In the genomic region with DNA sequence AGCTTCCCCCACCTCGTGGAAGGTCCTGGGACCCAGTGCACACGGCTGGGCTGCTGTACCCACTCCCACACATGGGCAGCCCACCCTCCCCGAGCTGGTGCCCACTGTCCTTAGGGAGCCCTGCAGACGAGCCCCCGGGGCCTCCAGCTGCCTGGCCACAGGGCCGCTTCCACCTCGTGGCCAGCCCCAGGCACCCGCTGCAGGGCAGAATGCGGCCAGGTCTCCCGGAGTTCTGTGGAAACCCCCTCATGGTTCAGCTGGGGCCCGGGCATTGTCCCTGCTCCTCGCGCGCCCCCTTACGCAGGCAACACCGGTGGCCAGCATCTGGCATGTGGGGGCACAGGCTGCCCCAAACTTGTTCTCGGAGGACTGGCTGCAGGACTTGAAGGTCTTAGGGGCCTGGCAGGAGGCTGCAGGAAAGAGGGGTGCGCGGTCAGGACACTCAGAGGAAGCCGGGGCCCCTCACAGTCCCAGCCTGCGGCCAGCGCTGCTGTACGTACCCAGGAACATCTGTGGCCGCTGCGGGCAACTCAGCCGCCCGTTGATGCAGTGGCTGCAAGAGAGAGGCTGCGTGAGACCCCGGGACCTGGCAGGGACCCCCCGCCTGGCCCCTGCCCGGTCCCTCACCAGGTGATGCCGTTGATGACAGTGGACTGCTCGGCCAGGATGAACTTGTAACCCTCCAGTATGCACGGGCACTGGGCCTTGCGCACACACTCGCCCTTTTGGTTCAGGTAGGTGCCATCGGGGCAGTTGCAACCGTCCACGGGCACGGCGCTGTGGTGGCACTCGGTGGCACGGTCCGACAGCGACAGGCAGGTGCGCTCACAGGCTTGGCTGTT, we compare ENCODE assay signal across 33 cellular contexts. TPM values are rescaled to one million over a fixed set of nuclear protein-coding genes. Genes with fewer than 3 reads are reported as not detected.
"Had no signal": no experiment of that assay in that cellular context is flagged by ENCODE, and none has a peak within 500 bp of the region (broad histone marks: within the 10 kb centered on the region; RNA-seq: fewer than 3 reads in every experiment).

No MANE protein-coding gene starts in this region.

- H3K36me3 ChIP-seq: adrenal gland, ascending aorta, cardiac muscle cell had no signal

- H3K27me3 ChIP-seq: adrenal gland, ascending aorta, cardiac muscle cell had no signal

- H3K4me1 ChIP-seq: adrenal gland, ascending aorta had no signal

- DNase-seq: activated B cell treated with CpG ODN at 0.5 μM for 24 hours; activated CD4-positive, alpha-beta memory T cell treated with anti-CD3 and anti-CD28 coated beads for 36 hours; activated CD4-positive, alpha-beta T cell treated with anti-CD3 and anti-CD28 coated beads for 4 hours; activated CD4-positive, alpha-beta T cell treated with anti-CD3 and anti-CD28 coated beads, Interleukin-2, amount 10 ng/mL, durations not matched to agents 24 days and 14 days; activated CD4-positive, alpha-beta T cell treated with anti-CD3 and anti-CD28 coated beads, Interleukin-2, amount 50 U/mL, for 1 hour; activated CD4-positive, alpha-beta T cell treated with anti-CD3 and anti-CD28 coated beads, Interleukin-2, amount 50 U/mL, for 4 hours; activated CD4-positive, CD25-positive, alpha-beta regulatory T cell treated with anti-CD3 and anti-CD28 coated beads, Interleukin-2, amount 50 U/mL, for 72 hours; activated CD8-positive, alpha-beta memory T cell treated with anti-CD3 and anti-CD28 coated beads, Interleukin-2, amount 50 U/mL, for 4 hours; activated CD8-positive, alpha-beta T cell treated with anti-CD3 and anti-CD28 coated beads for 36 hours; activated effector memory CD4-positive, alpha-beta T cell treated with anti-CD3 and anti-CD28 coated beads, Interleukin-2, amount 50 U/mL, for 16 hours; activated gamma-delta T cell treated with Interleukin-2 at 50 U/mL for 16 hours; activated naive CD4-positive, alpha-beta T cell; activated naive CD4-positive, alpha-beta T cell treated with anti-CD3 and anti-CD28 coated beads for 36 hours; activated naive CD4-positive, alpha-beta T cell treated with anti-CD3 and anti-CD28 coated beads, Interleukin-2, amount 50 U/mL, for 16 hours; activated naive CD8-positive, alpha-beta T cell treated with anti-CD3 and anti-CD28 coated beads for 36 hours; activated T-cell treated with anti-CD3 and anti-CD28 coated beads for 4 hours; activated T-cell treated with anti-CD3 and anti-CD28 coated beads, Interleukin-2, amount 50 U/mL, for 1 hour; activated T-cell treated with anti-CD3 and anti-CD28 coated beads, Interleukin-2, amount 50 U/mL, for 4 hours; activated T-cell treated with anti-CD3 and anti-CD28 coated beads, Interleukin-2, amount 50 U/mL, for 72 hours; adrenal gland; amniotic stem cell; cerebellar nuclear complex; T-helper 1 cell; T-helper 2 cell; T-helper 9 cell had no signal

- ATAC-seq: activated CD8-positive, alpha-beta T cell treated with anti-CD3 and anti-CD28 coated beads for 36 hours; activated naive CD4-positive, alpha-beta T cell treated with anti-CD3 and anti-CD28 coated beads, Interleukin-2, amount 50 U/mL, for 72 hours; activated T-cell treated with anti-CD3 and anti-CD28 coated beads, Interleukin-2, amount 50 U/mL, for 4 hours; activated T-cell treated with anti-CD3 and anti-CD28 coated beads, Interleukin-2, amount 50 U/mL, for 72 hours; activated T-helper 17 cell treated with anti-CD3 and anti-CD28 coated beads, Interleukin-2, amount 50 U/mL, for 72 hours had no signal

- H3K27ac ChIP-seq: adrenal gland, ascending aorta, cardiac muscle cell, VCaP had no signal

- H3K4me3 ChIP-seq: adrenal gland, ascending aorta, cardiac muscle cell had no signal

- H3K9me3 ChIP-seq: adrenal gland, ascending aorta had no signal

RNA-seq across cellular contexts. Expression of gene MUC6, which starts 9.7 kb away (rescaled TPM):
- total RNA-seq: activated B cell treated with CpG ODN at 0.5 μM for 24 hours; activated CD4-positive, alpha-beta memory T cell treated with anti-CD3 and anti-CD28 coated beads for 36 hours; activated CD4-positive, alpha-beta T cell treated with anti-CD3 and anti-CD28 coated beads, Interleukin-2, amount 10 ng/mL, durations not matched to agents 24 days and 14 days; activated CD8-positive, alpha-beta memory T cell treated with anti-CD3 and anti-CD28 coated beads for 36 hours; activated CD8-positive, alpha-beta T cell treated with anti-CD3 and anti-CD28 coated beads for 36 hours; activated naive CD4-positive, alpha-beta T cell treated with anti-CD3 and anti-CD28 coated beads for 36 hours; activated naive CD4-positive, alpha-beta T cell treated with anti-CD3 and anti-CD28 coated beads, Interleukin-2, amount 50 U/mL, for 72 hours; activated naive CD8-positive, alpha-beta T cell treated with anti-CD3 and anti-CD28 coated beads for 36 hours; activated T-cell treated with anti-CD3 and anti-CD28 coated beads, Interleukin-2, amount 50 U/mL, for 72 hours; activated T-helper 1 cell treated with anti-CD3 and anti-CD28 coated beads, Interleukin-12 subunit alpha, Interleukin-12 subunit beta, Interleukin-2, Interleukin-4 antibody, amounts not matched to agents 30 ng/mL and 10 ng/mL and 1 ng/mL, durations not matched to agents 14 hours and 24 hours and 36 hours; activated T-helper 17 cell treated with anti-CD3 and anti-CD28 coated beads, Interleukin-2, amount 50 U/mL, for 72 hours; ascending aorta; bronchial epithelial cell; cardiac muscle cell had no signal
- polyA plus RNA-seq: cardiac muscle cell had no signal

RNA-seq across cellular contexts. Expression of gene MUC2, which starts 47.8 kb away (rescaled TPM):
- total RNA-seq: activated B cell treated with CpG ODN at 0.5 μM for 24 hours; activated CD4-positive, alpha-beta memory T cell treated with anti-CD3 and anti-CD28 coated beads for 36 hours; activated CD4-positive, alpha-beta T cell treated with anti-CD3 and anti-CD28 coated beads, Interleukin-2, amount 10 ng/mL, durations not matched to agents 24 days and 14 days; activated CD8-positive, alpha-beta memory T cell treated with anti-CD3 and anti-CD28 coated beads for 36 hours; activated CD8-positive, alpha-beta T cell treated with anti-CD3 and anti-CD28 coated beads for 36 hours; activated naive CD4-positive, alpha-beta T cell treated with anti-CD3 and anti-CD28 coated beads for 36 hours; activated naive CD4-positive, alpha-beta T cell treated with anti-CD3 and anti-CD28 coated beads, Interleukin-2, amount 50 U/mL, for 72 hours; activated naive CD8-positive, alpha-beta T cell treated with anti-CD3 and anti-CD28 coated beads for 36 hours; activated T-cell treated with anti-CD3 and anti-CD28 coated beads, Interleukin-2, amount 50 U/mL, for 72 hours; activated T-helper 1 cell treated with anti-CD3 and anti-CD28 coated beads, Interleukin-12 subunit alpha, Interleukin-12 subunit beta, Interleukin-2, Interleukin-4 antibody, amounts not matched to agents 30 ng/mL and 10 ng/mL and 1 ng/mL, durations not matched to agents 14 hours and 24 hours and 36 hours; activated T-helper 17 cell treated with anti-CD3 and anti-CD28 coated beads, Interleukin-2, amount 50 U/mL, for 72 hours; bronchial epithelial cell had no signal
- polyA plus RNA-seq: cardiac muscle cell had no signal
